Comparison of ENCODE assay signal across 1 cellular context in the genomic region with DNA sequence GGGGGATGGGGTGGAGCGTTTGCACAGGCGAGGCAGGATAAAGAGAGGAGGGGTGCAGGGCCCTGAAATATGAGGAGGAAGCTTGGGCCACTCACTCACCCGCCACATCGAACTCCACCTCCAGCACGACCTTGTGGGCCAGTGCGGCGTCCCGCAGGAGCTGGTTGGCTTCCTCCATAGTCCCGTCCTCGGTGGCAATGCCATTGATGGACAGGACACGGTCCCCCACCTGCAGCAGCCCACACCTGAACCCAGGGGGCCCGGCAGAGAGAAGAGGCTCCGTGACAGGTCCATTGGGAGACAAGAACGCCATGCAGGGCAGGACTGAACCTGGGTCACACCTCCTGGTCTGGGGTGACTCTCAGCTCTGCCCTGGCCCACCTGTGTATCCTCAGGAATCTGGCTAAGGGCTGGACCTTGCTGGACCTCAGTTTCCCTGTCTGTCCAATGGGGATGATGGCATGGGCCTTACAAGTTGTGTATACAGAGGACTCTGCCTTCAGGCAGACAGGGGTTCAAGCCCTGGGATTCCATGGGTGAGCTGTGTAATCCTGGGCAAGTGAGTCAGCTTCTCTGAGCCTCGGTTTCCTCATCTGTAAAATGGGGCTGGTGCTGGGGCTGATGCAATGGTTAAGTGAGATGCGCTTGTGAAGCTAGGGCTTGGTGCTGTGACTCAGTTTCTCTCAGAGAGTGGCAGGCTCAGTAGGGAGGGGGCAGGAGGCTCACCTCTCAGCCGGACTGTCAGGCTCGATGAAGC.
TF ChIP-seq lines count a peak whose summit lies in the region.

No MANE protein-coding gene starts in this region.

TF ChIP-seq in HepG2, 621 proteins besides CTCF, POLR2A, EP300 and RAD21:
- TF ChIP-seq SIN3B (IDR thresholded peaks at IDR 0.05; ENCODE audit: low read length) (no peak), ZNF629 (CRISPR knock-in tag; conservative IDR thresholded peaks at IDR 0.05) (0 out of 2 replicates have a peak, but pooled peaks have one; percentile 14)
